Comparison of ENCODE assay signal across 8 cellular contexts in the genomic region with DNA sequence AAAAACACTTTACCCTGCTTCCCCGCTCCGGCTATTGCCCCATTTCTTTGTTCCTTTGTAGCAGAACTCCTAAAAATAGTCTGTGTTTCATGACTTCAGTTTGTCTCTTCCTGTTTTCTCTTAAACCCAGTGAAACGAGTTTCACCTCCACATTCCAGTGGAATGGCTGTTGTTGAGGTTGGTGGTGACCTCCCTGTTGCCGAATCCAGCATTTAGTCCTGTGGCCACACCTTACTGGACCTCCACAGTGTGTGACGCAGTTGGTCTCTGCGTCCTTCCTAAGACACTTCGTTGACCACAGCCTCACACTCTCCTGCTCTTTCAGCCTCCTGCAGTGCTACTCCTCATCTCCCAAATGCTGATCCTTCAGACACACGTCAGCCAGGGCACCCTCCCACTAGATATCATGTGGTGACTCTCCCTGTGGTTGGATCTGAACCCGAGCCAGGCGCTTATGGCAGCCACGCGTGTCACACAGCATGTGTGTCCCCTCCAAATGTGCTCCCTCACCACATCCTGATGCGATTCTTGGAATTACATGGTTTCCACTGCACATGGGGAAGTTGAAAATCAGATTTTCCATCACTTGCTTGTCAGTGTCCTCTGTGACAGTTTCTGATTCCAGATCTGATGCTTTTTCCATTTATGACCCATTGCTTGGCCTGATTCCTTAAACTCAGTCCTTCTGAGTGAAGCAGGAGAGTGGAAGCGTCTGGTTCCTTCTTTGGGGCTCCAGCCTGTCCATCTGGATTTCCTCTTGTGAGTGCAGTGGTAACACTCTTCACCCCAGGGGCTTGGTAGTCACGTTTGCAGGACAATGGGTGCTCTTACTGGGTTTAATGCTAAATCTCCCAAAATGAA.
DNase-seq lines count a peak whose midpoint lies in the region; ATAC-seq and TF ChIP-seq lines count a peak whose summit lies in the region.

No MANE protein-coding gene starts in this region.

- BruUV-seq in PC-9 (replicated peaks; lab: Mats Ljungman, UMichigan), result TSS peak; percentile 98

- peak overlapping the region; percentile 94 for H3K27ac ChIP-seq in PC-9
- peak overlapping the region; percentile 52 for H3K27ac ChIP-seq in psoas muscle

- no peaks in the 10 kb centered on the region for H3K9me2 ChIP-seq in PC-9 (ENCODE audit: insufficient read depth)

- H3K27me3 ChIP-seq in PC-9 (ENCODE audit: insufficient read depth, low read depth), result no peaks in the 10 kb centered on the region
- no peaks in the 10 kb centered on the region for H3K27me3 ChIP-seq in psoas muscle (ENCODE audit: insufficient read depth in 3 of 3, low read length in 2 of 3)

- H3K4me2 ChIP-seq in PC-9, result peak overlapping the region; percentile 72

- peaks cover 54% of the 10 kb centered on the region for H3F3A ChIP-seq in PC-9 (ENCODE audit: insufficient read depth, low read depth)

- H3K79me2 ChIP-seq in PC-9 (ENCODE audit: low read depth), result no peaks in the 10 kb centered on the region

- H3K9me3 ChIP-seq in PC-9 (ENCODE audit: insufficient read depth, low read depth) (no peaks in the 10 kb centered on the region), psoas muscle (no peaks in the 10 kb centered on the region)

- intact Hi-C loops in PC-9 (cut with micrococcal nuclease; ENCODE audit: unreplicated experiment), result loop anchor here (1.0 to 10.0 kb wide), 7 partner anchors 12 to 462 kb away; no protein-coding TSS in a partner anchor
- intact Hi-C loops in psoas muscle (cut with DNase I), result loop anchor here in 1 of 2 donors (5.0 kb wide), 1 partner anchor 98 kb away; a partner anchor contains a TSS
- intact Hi-C loops in head of caudate nucleus (cut with DNase I), result no loop called here

- 76 to 79% (median 77%) methylated on average over 15 of the region's 15 CpGs for WGBS in psoas muscle, 3 donors

- H3K36me3 ChIP-seq in PC-9 (ENCODE audit: low read depth) (no peaks in the 10 kb centered on the region), psoas muscle (ENCODE audit: insufficient read depth in 1 of 2, low read depth in 1 of 2) (peaks cover 0 to 13% of the 10 kb centered on the region in 2 donors)

- no peak for TF ChIP-seq CTCF in PC-9 (conservative IDR thresholded peaks at IDR 0.05)
- no peak for TF ChIP-seq CTCF in psoas muscle (IDR thresholded peaks at IDR 0.05)

- ATAC-seq in psoas muscle (peak in 1 of 4 donors; percentile 20), HG03139 (IDR thresholded peaks at IDR 0.05; ENCODE audit: unreplicated experiment) (no peak), GM19351 (IDR thresholded peaks at IDR 0.05; ENCODE audit: unreplicated experiment) (no peak)

- peaks cover 81% of the 10 kb centered on the region for H3K4me1 ChIP-seq in PC-9 (replicated peaks; ENCODE audit: insufficient read depth)
- H3K4me1 ChIP-seq in psoas muscle, result peaks cover 10% of the 10 kb centered on the region

- H3K4me3 ChIP-seq in PC-9 (peak overlapping the region; percentile 22; the same call in 1 of the 2 replicates), psoas muscle (no peak overlapping the region)

- CTCF ChIA-PET in PC-9 (lab: Charles Lee), result no interaction called here

- peak; percentile 61 for DNase-seq in GM04503 (ENCODE audit: low read depth)
- peak; percentile 81 to 96 for DNase-seq in PC-9
- DNase-seq in dermis microvascular lymphatic vessel endothelial cell (ENCODE audit: low read depth in 2 of 2), result peak; percentile 12 to 58
- peak in 1 of 2 donors; percentile 24 for DNase-seq in psoas muscle
- DNase-seq in dedifferentiated amniotic fluid mesenchymal stem cell (ENCODE audit: extremely low spot score), result no peak
- no peak for DNase-seq in head of caudate nucleus

- no peaks in the 10 kb centered on the region for H4K20me1 ChIP-seq in PC-9 (ENCODE audit: insufficient read depth)

- POLR2A ChIA-PET in PC-9 (lab: Charles Lee; ENCODE audit: unreplicated experiment), result interaction anchor here (0.7 kb wide), 3 partner anchors 24 to 185 kb away, joined by 3 to 4 read pairs (median 4); a partner anchor contains a TSS

- no peak overlapping the region for H2AFZ ChIP-seq in PC-9

Comparison
In these comparisons a context has a peak if more than half of its experiments do, and no peak if none do; other contexts are left out.
1. DNase-seq: peak in GM04503 (single experiment), PC-9 (2 of 2) and dermis microvascular lymphatic vessel endothelial cell (2 of 2); none in dedifferentiated amniotic fluid mesenchymal stem cell (single experiment) and head of caudate nucleus (0 of 42).